Comparison of ENCODE assay signal across 10 cellular contexts in the genomic region with DNA sequence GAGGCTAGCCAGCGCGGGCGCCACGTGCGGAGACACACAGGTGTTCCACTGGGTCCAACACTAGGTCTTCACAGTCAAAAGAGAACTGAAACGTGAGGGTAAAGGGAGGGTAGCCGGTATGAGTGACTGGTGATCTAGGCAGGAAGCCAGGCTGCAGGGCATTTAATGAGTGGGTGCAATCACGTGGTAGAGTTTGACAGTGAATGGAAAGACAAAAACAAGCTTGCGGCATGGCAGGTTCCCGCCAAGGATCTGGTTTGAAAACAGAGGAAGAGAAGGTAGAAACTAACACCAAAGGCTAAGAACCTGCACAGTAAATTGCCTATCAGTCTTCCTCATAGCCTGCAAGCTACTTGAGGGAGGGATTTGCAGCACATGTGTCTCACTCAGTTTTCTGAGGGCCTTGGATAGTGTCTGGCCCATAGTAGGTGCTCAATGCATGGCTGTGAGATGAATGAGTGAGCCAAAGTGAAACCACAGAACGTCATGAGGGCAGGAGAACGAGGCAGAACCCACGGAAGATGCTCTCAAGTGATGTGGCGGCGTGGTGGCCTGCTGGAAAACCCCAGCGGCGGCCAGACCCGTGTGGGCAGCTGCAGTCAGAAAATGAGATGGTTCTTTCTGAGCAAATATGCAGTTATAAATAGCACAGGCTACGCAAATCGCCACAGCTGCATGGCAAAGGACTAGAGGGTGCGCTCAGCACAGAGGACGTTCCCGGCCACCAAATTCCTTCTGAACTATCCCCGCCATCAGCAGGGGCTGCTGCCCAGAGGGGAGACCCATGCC.
DNase-seq lines count a peak whose midpoint lies in the region; ATAC-seq and TF ChIP-seq lines count a peak whose summit lies in the region.
"Had no signal": no experiment of that assay in that cellular context is flagged by ENCODE, and none has a peak within 500 bp of the region (broad histone marks: within the 10 kb centered on the region; RNA-seq: fewer than 3 reads in every experiment).

No MANE protein-coding gene starts in this region.

- no peak overlapping the region for H2AFZ ChIP-seq in PC-3 (ENCODE audit: low read length)

- H3K9me2 ChIP-seq in PC-3 (replicated peaks; ENCODE audit: low read length): no peaks in the 10 kb centered on the region

- H3K27ac Mint-ChIP-seq in activated T-helper 17 cell treated with anti-CD3 and anti-CD28 coated beads, Interleukin-2, amount 50 U/mL, for 72 hours: peak overlapping the region; percentile 93
- H3K27ac Mint-ChIP-seq: brain had no signal

- CTCF ChIA-PET in PC-3 (lab: Charles Lee): no interaction called here

- H3K4me1 Mint-ChIP-seq in activated T-helper 17 cell treated with anti-CD3 and anti-CD28 coated beads, Interleukin-2, amount 50 U/mL, for 72 hours: peaks cover 18% of the 10 kb centered on the region

- H3K27me3 Mint-ChIP-seq in activated T-helper 17 cell treated with anti-CD3 and anti-CD28 coated beads, Interleukin-2, amount 50 U/mL, for 72 hours: peaks cover 33% of the 10 kb centered on the region

- H3F3A ChIP-seq in PC-3 (ENCODE audit: low read length, unreplicated experiment): no peaks in the 10 kb centered on the region

- TF ChIP-seq CTCF in PC-3 (conservative IDR thresholded peaks at IDR 0.05; ENCODE audit: low read depth, low read length): no peak

- H3K27ac ChIP-seq in PC-3 (ENCODE audit: low read length): no peak overlapping the region
- H3K27ac ChIP-seq: neutrophil had no signal

- H3K4me1 ChIP-seq in PC-3 (ENCODE audit: insufficient read depth, low read length): peaks cover 9% of the 10 kb centered on the region; the same call in 1 of the 2 replicates

- H4K20me1 ChIP-seq in PC-3 (ENCODE audit: low read length): no peaks in the 10 kb centered on the region

- no peak overlapping the region for H3K4me3 ChIP-seq in PC-3 (ENCODE audit: low read length)

- intact Hi-C loops in PC-3 (cut with micrococcal nuclease): no loop called here

- POLR2A ChIA-PET in PC-3 (lab: Charles Lee; ENCODE audit: unreplicated experiment): no interaction called here

- H3K9me3 Mint-ChIP-seq in activated T-helper 17 cell treated with anti-CD3 and anti-CD28 coated beads, Interleukin-2, amount 50 U/mL, for 72 hours: no peaks in the 10 kb centered on the region

- no peak overlapping the region for H3K9ac ChIP-seq in PC-3 (ENCODE audit: low read length)

- DNase-seq in DMS53 treated with DMSO at 0.1 percent for 48 hours (lab: John Stamatoyannopoulos, UW; ENCODE audit: unreplicated experiment) (peak; percentile 32), amniotic stem cell (lab: John Stamatoyannopoulos, UW) (no peak), PC-3 (no peak), GF-D8 (lab: John Stamatoyannopoulos, UW) (no peak)

- H3K4me3 Mint-ChIP-seq in activated T-helper 17 cell treated with anti-CD3 and anti-CD28 coated beads, Interleukin-2, amount 50 U/mL, for 72 hours: peak overlapping the region; percentile 69
- H3K4me3 Mint-ChIP-seq: brain had no signal

- no peaks in the 10 kb centered on the region for H3K79me2 ChIP-seq in PC-3 (ENCODE audit: low read length)

- no peaks in the 10 kb centered on the region for H3K36me3 ChIP-seq in PC-3 (ENCODE audit: low read depth, low read length)
- H3K36me3 ChIP-seq: neutrophil had no signal

- no peak overlapping the region for H3K4me2 ChIP-seq in PC-3 (ENCODE audit: low read length)

- H3K36me3 Mint-ChIP-seq in activated T-helper 17 cell treated with anti-CD3 and anti-CD28 coated beads, Interleukin-2, amount 50 U/mL, for 72 hours (ENCODE audit: low read depth): peaks cover 9% of the 10 kb centered on the region
- H3K36me3 Mint-ChIP-seq: brain had no signal

- H3K27me3 ChIP-seq in PC-3 (ENCODE audit: low read length): peaks cover 75% of the 10 kb centered on the region

- no peaks in the 10 kb centered on the region for H3K9me3 ChIP-seq in PC-3 (ENCODE audit: low read length)
- H3K9me3 ChIP-seq: neutrophil had no signal

- no TSS peak for BruUV-seq in PC-3 (replicated peaks; lab: Mats Ljungman, UMichigan)

- ATAC-seq in GM19397 (IDR thresholded peaks at IDR 0.05; ENCODE audit: unreplicated experiment): peak; percentile 69
- peak; percentile 60 for ATAC-seq in HG03378 (IDR thresholded peaks at IDR 0.05; ENCODE audit: unreplicated experiment)
- peak; percentile 87 for ATAC-seq in activated T-helper 17 cell treated with anti-CD3 and anti-CD28 coated beads, Interleukin-2, amount 50 U/mL, for 72 hours (replicated peaks)
- no peak for ATAC-seq in SK-N-SH treated with all-trans-retinoic acid at 6 μM for 48 hours
- no peak for ATAC-seq in PC-3

TF ChIP-seq in SK-N-SH treated with all-trans-retinoic acid at 6 μM for 48 hours, 23 proteins besides CTCF, POLR2A, EP300 and RAD21:
- TF ChIP-seq, protein P1, sequence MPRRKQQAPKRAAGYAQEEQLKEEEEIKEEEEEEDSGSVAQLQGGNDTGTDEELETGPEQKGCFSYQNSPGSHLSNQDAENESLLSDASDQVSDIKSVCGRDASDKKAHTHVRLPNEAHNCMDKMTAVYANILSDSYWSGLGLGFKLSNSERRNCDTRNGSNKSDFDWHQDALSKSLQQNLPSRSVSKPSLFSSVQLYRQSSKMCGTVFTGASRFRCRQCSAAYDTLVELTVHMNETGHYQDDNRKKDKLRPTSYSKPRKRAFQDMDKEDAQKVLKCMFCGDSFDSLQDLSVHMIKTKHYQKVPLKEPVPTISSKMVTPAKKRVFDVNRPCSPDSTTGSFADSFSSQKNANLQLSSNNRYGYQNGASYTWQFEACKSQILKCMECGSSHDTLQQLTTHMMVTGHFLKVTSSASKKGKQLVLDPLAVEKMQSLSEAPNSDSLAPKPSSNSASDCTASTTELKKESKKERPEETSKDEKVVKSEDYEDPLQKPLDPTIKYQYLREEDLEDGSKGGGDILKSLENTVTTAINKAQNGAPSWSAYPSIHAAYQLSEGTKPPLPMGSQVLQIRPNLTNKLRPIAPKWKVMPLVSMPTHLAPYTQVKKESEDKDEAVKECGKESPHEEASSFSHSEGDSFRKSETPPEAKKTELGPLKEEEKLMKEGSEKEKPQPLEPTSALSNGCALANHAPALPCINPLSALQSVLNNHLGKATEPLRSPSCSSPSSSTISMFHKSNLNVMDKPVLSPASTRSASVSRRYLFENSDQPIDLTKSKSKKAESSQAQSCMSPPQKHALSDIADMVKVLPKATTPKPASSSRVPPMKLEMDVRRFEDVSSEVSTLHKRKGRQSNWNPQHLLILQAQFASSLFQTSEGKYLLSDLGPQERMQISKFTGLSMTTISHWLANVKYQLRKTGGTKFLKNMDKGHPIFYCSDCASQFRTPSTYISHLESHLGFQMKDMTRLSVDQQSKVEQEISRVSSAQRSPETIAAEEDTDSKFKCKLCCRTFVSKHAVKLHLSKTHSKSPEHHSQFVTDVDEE (CRISPR knock-in tag; IDR thresholded peaks at IDR 0.05): no peak
- TF ChIP-seq ISL1 (CRISPR knock-in tag; IDR thresholded peaks at IDR 0.05) (no peak), TCF4 (CRISPR knock-in tag; IDR thresholded peaks at IDR 0.05; ENCODE audit: borderline replicate concordance) (no peak), ARNTL (CRISPR knock-in tag; IDR thresholded peaks at IDR 0.05; ENCODE audit: borderline replicate concordance, low read depth) (no peak), TOX (CRISPR knock-in tag; IDR thresholded peaks at IDR 0.05; ENCODE audit: borderline replicate concordance) (no peak), OSR1 (CRISPR knock-in tag; IDR thresholded peaks at IDR 0.05) (no peak), SNAI2 (CRISPR knock-in tag; IDR thresholded peaks at IDR 0.05) (no peak), ZC3H10 (CRISPR knock-in tag; IDR thresholded peaks at IDR 0.05) (no peak), RARB (CRISPR knock-in tag; IDR thresholded peaks at IDR 0.05) (no peak), ZFP30 (CRISPR knock-in tag; IDR thresholded peaks at IDR 0.05) (no peak), ZNF70 (CRISPR knock-in tag; IDR thresholded peaks at IDR 0.05) (no peak), GLIS3 (CRISPR knock-in tag; IDR thresholded peaks at IDR 0.05) (no peak)
- TF ChIP-seq, protein P2, sequence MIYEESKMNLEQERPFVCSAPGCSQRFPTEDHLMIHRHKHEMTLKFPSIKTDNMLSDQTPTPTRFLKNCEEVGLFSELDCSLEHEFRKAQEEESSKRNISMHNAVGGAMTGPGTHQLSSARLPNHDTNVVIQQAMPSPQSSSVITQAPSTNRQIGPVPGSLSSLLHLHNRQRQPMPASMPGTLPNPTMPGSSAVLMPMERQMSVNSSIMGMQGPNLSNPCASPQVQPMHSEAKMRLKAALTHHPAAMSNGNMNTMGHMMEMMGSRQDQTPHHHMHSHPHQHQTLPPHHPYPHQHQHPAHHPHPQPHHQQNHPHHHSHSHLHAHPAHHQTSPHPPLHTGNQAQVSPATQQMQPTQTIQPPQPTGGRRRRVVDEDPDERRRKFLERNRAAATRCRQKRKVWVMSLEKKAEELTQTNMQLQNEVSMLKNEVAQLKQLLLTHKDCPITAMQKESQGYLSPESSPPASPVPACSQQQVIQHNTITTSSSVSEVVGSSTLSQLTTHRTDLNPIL (CRISPR knock-in tag; IDR thresholded peaks at IDR 0.05; ENCODE audit: low read depth): no peak

Comparison
In these comparisons a context has a peak if more than half of its experiments do, and no peak if none do; other contexts are left out.
1. ATAC-seq: peak in GM19397 (single experiment), HG03378 (single experiment) and activated T-helper 17 cell treated with anti-CD3 and anti-CD28 coated beads, Interleukin-2, amount 50 U/mL, for 72 hours (single experiment); none in SK-N-SH treated with all-trans-retinoic acid at 6 μM for 48 hours (single experiment) and PC-3 (single experiment).